In the genomic region with DNA sequence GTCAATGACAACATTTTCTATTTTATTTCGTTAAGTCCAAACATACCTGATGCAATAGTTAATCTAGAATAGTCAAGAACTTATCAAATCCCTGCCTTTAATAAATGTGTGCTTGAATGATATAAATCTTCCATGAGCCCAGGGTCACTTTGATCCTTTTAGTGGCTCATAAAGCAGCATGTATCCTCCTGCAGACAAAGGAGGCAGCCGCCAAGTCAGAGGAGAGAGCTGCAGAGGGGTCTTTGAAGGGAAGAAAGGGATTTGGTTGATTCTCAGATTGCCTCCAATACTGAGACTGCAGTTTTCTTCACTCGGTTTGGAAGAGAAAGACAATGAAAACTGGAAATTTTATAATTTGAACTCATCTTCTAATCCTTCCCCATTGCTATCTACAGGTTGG, we compare ENCODE assay signal across 19 cellular contexts.
"Had no signal": no experiment of that assay in that cellular context is flagged by ENCODE, and none has a peak within 500 bp of the region (broad histone marks: within the 10 kb centered on the region; RNA-seq: fewer than 3 reads in every experiment).

No MANE protein-coding gene starts in this region.

- ATAC-seq: activated T-cell treated with anti-CD3 and anti-CD28 coated beads, Interleukin-2, amount 50 U/mL, for 72 hours; esophagus mucosa; gastrocnemius medialis; heart left ventricle; stimulated activated naive B cell treated with anti-CD40 and anti-IgM and Interleukin-4, amounts not matched to agents 10 μg/mL and 1 μg/mL and 100 μg/mL, for 72 hours; upper lobe of right lung had no signal

- H3K4me3 ChIP-seq: breast epithelium, coronary artery, gastrocnemius medialis, heart left ventricle, upper lobe of right lung had no signal

- H3K9me3 Mint-ChIP-seq: nephron; T-helper 1 cell treated with Interleukin-12 subunit alpha and Interleukin-12 subunit beta and Interleukin-4 antibody, amounts not matched to agents 30 μg/mL and 1 μg/mL, for 36 hours had no signal

- H3K4me1 Mint-ChIP-seq: activated naive CD4-positive, alpha-beta T cell treated with anti-CD3 and anti-CD28 coated beads, Interleukin-2, amount 50 U/mL, for 24 hours; immature natural killer cell; stimulated activated naive B cell treated with anti-CD40 and anti-IgM and Interleukin-4, amounts not matched to agents 10 μg/mL and 1 μg/mL and 100 μg/mL, for 72 hours had no signal

- H3K36me3 ChIP-seq: breast epithelium, gastrocnemius medialis, heart left ventricle, upper lobe of right lung had no signal

- FAIRE-seq: astrocyte had no signal

- H3K27me3 ChIP-seq: breast epithelium, gastrocnemius medialis, heart left ventricle, upper lobe of right lung had no signal

- H3K27me3 Mint-ChIP-seq: activated naive CD4-positive, alpha-beta T cell treated with anti-CD3 and anti-CD28 coated beads, Interleukin-2, amount 50 U/mL, for 24 hours; progenitor cell of endocrine pancreas; stimulated activated naive B cell treated with anti-CD40 and anti-IgM and Interleukin-4, amounts not matched to agents 10 μg/mL and 1 μg/mL and 100 μg/mL, for 72 hours had no signal

- H3K27ac Mint-ChIP-seq: activated naive CD4-positive, alpha-beta T cell treated with anti-CD3 and anti-CD28 coated beads, Interleukin-2, amount 50 U/mL, for 24 hours; activated T-cell treated with anti-CD3 and anti-CD28 coated beads, Interleukin-2, amount 50 U/mL, for 72 hours; immature natural killer cell; progenitor cell of endocrine pancreas; stimulated activated naive B cell treated with anti-CD40 and anti-IgM and Interleukin-4, amounts not matched to agents 10 μg/mL and 1 μg/mL and 100 μg/mL, for 72 hours; T-helper 1 cell treated with Interleukin-12 subunit alpha and Interleukin-12 subunit beta and Interleukin-4 antibody, amounts not matched to agents 30 μg/mL and 1 μg/mL, for 36 hours had no signal

- H3K9me3 ChIP-seq: breast epithelium, gastrocnemius medialis, heart left ventricle, upper lobe of right lung had no signal

- H3K4me1 ChIP-seq: breast epithelium, gastrocnemius medialis, heart left ventricle, upper lobe of right lung had no signal

- H3K36me3 Mint-ChIP-seq: activated naive CD4-positive, alpha-beta T cell treated with anti-CD3 and anti-CD28 coated beads, Interleukin-2, amount 50 U/mL, for 24 hours; immature natural killer cell; stimulated activated naive B cell treated with anti-CD40 and anti-IgM and Interleukin-4, amounts not matched to agents 10 μg/mL and 1 μg/mL and 100 μg/mL, for 72 hours had no signal

- H3K27ac ChIP-seq: breast epithelium, coronary artery, gastrocnemius medialis, heart left ventricle, upper lobe of right lung, VCaP had no signal

- H3K4me3 Mint-ChIP-seq: activated naive CD4-positive, alpha-beta T cell treated with anti-CD3 and anti-CD28 coated beads, Interleukin-2, amount 50 U/mL, for 24 hours; activated T-cell treated with anti-CD3 and anti-CD28 coated beads, Interleukin-2, amount 50 U/mL, for 72 hours; immature natural killer cell; nephron; stimulated activated naive B cell treated with anti-CD40 and anti-IgM and Interleukin-4, amounts not matched to agents 10 μg/mL and 1 μg/mL and 100 μg/mL, for 72 hours; T-helper 1 cell treated with Interleukin-12 subunit alpha and Interleukin-12 subunit beta and Interleukin-4 antibody, amounts not matched to agents 30 μg/mL and 1 μg/mL, for 36 hours had no signal

- DNase-seq: activated CD4-positive, alpha-beta T cell treated with anti-CD3 and anti-CD28 coated beads for 1 hour; activated effector memory CD4-positive, alpha-beta T cell treated with anti-CD3 and anti-CD28 coated beads, Interleukin-2, amount 50 U/mL, for 16 hours; activated T-cell treated with anti-CD3 and anti-CD28 coated beads, Interleukin-2, amount 50 U/mL, for 72 hours; effector CD4-positive, alpha-beta T cell; gastrocnemius medialis; heart left ventricle; immature natural killer cell; mesenchymal stem cell; stimulated activated naive B cell treated with anti-CD40 and anti-IgM and Interleukin-4, amounts not matched to agents 10 μg/mL and 1 μg/mL and 100 μg/mL, for 72 hours; upper lobe of right lung had no signal
